In the genomic region with DNA sequence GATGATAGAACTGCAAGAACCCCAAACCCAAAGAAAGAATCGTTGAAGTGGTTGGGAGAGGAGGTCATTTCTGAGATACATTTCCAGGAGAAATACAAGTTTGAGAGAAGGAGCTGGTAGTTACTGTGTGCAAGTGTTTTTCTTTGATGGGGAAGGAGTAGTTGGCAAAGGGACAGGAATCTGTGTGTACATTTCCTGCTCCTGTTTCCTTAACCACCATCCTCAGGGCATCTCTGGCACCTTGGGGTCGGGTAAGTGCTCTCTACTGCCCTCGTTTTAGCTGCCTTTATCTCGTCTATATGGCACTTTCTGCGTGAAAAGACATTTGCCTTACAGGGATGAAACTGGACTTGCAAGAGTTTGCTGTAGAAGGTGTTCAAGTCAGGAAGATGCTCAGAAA, we compare ENCODE assay signal across 20 cellular contexts. TPM values are rescaled to one million over a fixed set of nuclear protein-coding genes. Genes with fewer than 3 reads are reported as not detected.
DNase-seq lines count a peak whose midpoint lies in the region; ATAC-seq, FAIRE-seq and TF ChIP-seq lines count a peak whose summit lies in the region.
"Had no signal": no experiment of that assay in that cellular context is flagged by ENCODE, and none has a peak within 500 bp of the region (broad histone marks: within the 10 kb centered on the region; RNA-seq: fewer than 3 reads in every experiment).

No MANE protein-coding gene starts in this region.

- H3T11ph ChIP-seq in H9 (ENCODE audit: low read length) = no peak overlapping the region

- TF ChIP-seq CTCF in CD4-positive, alpha-beta T cell (IDR thresholded peaks at IDR 0.05) = no peak
- TF ChIP-seq CTCF in omental fat pad (IDR thresholded peaks at IDR 0.05) (no peak), H9 (conservative IDR thresholded peaks at IDR 0.05) (no peak)

- H3K4ac ChIP-seq in H9 (ENCODE audit: low read depth, low read length) = no peak overlapping the region

- TF ChIP-seq POLR2A in GM12891 (IDR thresholded peaks at IDR 0.05; ENCODE audit: low read depth, low read length) = peak; percentile 58

- peaks cover 11% of the 10 kb centered on the region for H3K79me1 ChIP-seq in H9 (ENCODE audit: insufficient read depth, low read depth, low read length, poor library complexity, severe bottlenecking)

- H2AFZ ChIP-seq in H9 (ENCODE audit: low read length) = no peak overlapping the region

- intact Hi-C loops in CD4-positive, alpha-beta T cell (cut with DNase I, micrococcal nuclease) = loop anchor here in 1 of 2 experiments (5.0 kb wide), 1 partner anchor 102 kb away; no protein-coding TSS in a partner anchor

- H3K56ac ChIP-seq in H9 (ENCODE audit: insufficient read length, low read depth, low read length) = no peak overlapping the region

- no peak overlapping the region for H2AK5ac ChIP-seq in H9 (ENCODE audit: insufficient read length, low read length)

- WGBS in H9 (ENCODE audit: extremely low coverage, insufficient read length, low lambda C conversion rate) = no CpG with 5 or more reads among the region's 5 CpGs

- no peak overlapping the region for H4K5ac ChIP-seq in H9 (ENCODE audit: insufficient read length, low read depth, low read length)

- peaks cover 81% of the 10 kb centered on the region for H3K4me1 Mint-ChIP-seq in CD4-positive, alpha-beta T cell (ENCODE audit: low read depth)
- H3K4me1 Mint-ChIP-seq in activated naive CD8-positive, alpha-beta T cell (ENCODE audit: low read depth) = peaks cover 83% of the 10 kb centered on the region
- H3K4me1 Mint-ChIP-seq in natural killer cell treated with Interleukin-12 subunit alpha and Interleukin-12 subunit beta and Interleukin-15 and Interleukin-18, amount 100 ng/mL, for 72 hours (ENCODE audit: low read depth in 2 of 2) = peaks cover 63 to 77% of the 10 kb centered on the region in 2 donors
- H3K4me1 Mint-ChIP-seq in H9 = peaks cover 7 to 10% of the 10 kb centered on the region in 2 experiments

- no peak overlapping the region for H2BK120ac ChIP-seq in H9 (ENCODE audit: low read depth, low read length, poor library complexity, severe bottlenecking)

- no peak overlapping the region for H3K27ac ChIP-seq in CD4-positive, alpha-beta T cell (ENCODE audit: low read depth, low read length)
- no peak overlapping the region for H3K27ac ChIP-seq in H9 (ENCODE audit: insufficient read length, low read depth, low read length)
- H3K27ac ChIP-seq: cardiac muscle cell had no signal

- FAIRE-seq in GM12891 (lab: Jason Lieb, UNC) = no peak

- peaks cover 75% of the 10 kb centered on the region for H3K36me3 Mint-ChIP-seq in CD4-positive, alpha-beta T cell (ENCODE audit: low read depth)
- peaks cover 43% of the 10 kb centered on the region for H3K36me3 Mint-ChIP-seq in activated naive CD8-positive, alpha-beta T cell
- peaks cover 51% of the 10 kb centered on the region for H3K36me3 Mint-ChIP-seq in natural killer cell treated with Interleukin-12 subunit alpha and Interleukin-12 subunit beta and Interleukin-15 and Interleukin-18, amount 100 ng/mL, for 72 hours
- H3K36me3 Mint-ChIP-seq in H9 (ENCODE audit: insufficient read depth in 1 of 3, low read depth in 3 of 3) = peaks cover 55 to 80% (median 71%) of the 10 kb centered on the region in 3 experiments

- no peak for DNase-seq in CD4-positive, alpha-beta T cell
- DNase-seq in GM12891 (ENCODE audit: insufficient read length, low spot score) (no peak), omental fat pad (ENCODE audit: low spot score) (no peak), H9 (no peak), NCI-H128 (lab: John Stamatoyannopoulos, UW; ENCODE audit: unreplicated experiment) (no peak)
- DNase-seq in natural killer cell treated with Interleukin-12 subunit alpha and Interleukin-12 subunit beta and Interleukin-15 and Interleukin-18, amount 100 ng/mL, for 72 hours (ENCODE audit: low spot score) = no peak
- DNase-seq: activated CD8-positive, alpha-beta memory T cell treated with anti-CD3 and anti-CD28 coated beads for 24 hours; GDM1; left lung; MG63; NCI-H1436 treated with DMSO at 0.1 percent for 48 hours; NCI-H526 treated with DMSO at 0.1 percent for 48 hours; right cardiac atrium; SHP77 treated with DMSO at 0.1 percent for 48 hours had no signal

- peaks cover 2% of the 10 kb centered on the region; the same call in 1 of the 2 replicates for H3K79me2 ChIP-seq in H9 (ENCODE audit: insufficient read depth, low read length)

- CTCF ChIA-PET in CD4-positive, alpha-beta T cell (lab: Charles Lee) = interaction anchor here (1.6 to 1.7 kb wide), 3 partner anchors 8 to 40 kb away, joined by 3 to 4 read pairs (median 3); no protein-coding TSS in a partner anchor

- H3K27me3 ChIP-seq in CD4-positive, alpha-beta T cell (ENCODE audit: control insufficient read depth, insufficient read depth, low read length) = no peaks in the 10 kb centered on the region
- H3K27me3 ChIP-seq in H9 (ENCODE audit: insufficient read depth, low read length) = no peaks in the 10 kb centered on the region
- H3K27me3 ChIP-seq: cardiac muscle cell, esophagus muscularis mucosa, left lung, MG63 had no signal

- H3K18ac ChIP-seq in H9 (ENCODE audit: insufficient read length, low read depth, low read length) = no peak overlapping the region

- no peak overlapping the region for H2BK15ac ChIP-seq in H9 (ENCODE audit: low read depth, low read length)

- no peaks in the 10 kb centered on the region for H3K23me2 ChIP-seq in H9 (ENCODE audit: insufficient read length, low read depth, low read length, poor library complexity, severe bottlenecking)

- no peaks in the 10 kb centered on the region for H3K27me3 Mint-ChIP-seq in CD4-positive, alpha-beta T cell
- H3K27me3 Mint-ChIP-seq in activated naive CD8-positive, alpha-beta T cell = no peaks in the 10 kb centered on the region
- H3K27me3 Mint-ChIP-seq in natural killer cell treated with Interleukin-12 subunit alpha and Interleukin-12 subunit beta and Interleukin-15 and Interleukin-18, amount 100 ng/mL, for 72 hours = no peaks in the 10 kb centered on the region
- H3K27me3 Mint-ChIP-seq in H9 (ENCODE audit: low read depth) = no peaks in the 10 kb centered on the region
- H3K27me3 Mint-ChIP-seq: stimulated activated memory B cell treated with anti-CD40 and anti-IgM and Interleukin-4, amounts not matched to agents 10 μg/mL and 1 μg/mL and 100 μg/mL, for 72 hours had no signal

- H3K14ac ChIP-seq in H9 (ENCODE audit: insufficient read depth, low read length) = no peak overlapping the region

- H3K9ac ChIP-seq in H9 (ENCODE audit: extremely low read depth, insufficient read length, low read length) = no peak overlapping the region

- H4K91ac ChIP-seq in H9 (ENCODE audit: insufficient read length, low read depth, low read length) = no peak overlapping the region

- H2BK12ac ChIP-seq in H9 (ENCODE audit: insufficient read length, low read depth, low read length) = no peak overlapping the region

- H3K9me3 Mint-ChIP-seq in CD4-positive, alpha-beta T cell = peaks cover 5% of the 10 kb centered on the region
- peaks cover 3% of the 10 kb centered on the region for H3K9me3 Mint-ChIP-seq in activated naive CD8-positive, alpha-beta T cell (ENCODE audit: low read depth)
- peaks cover 3% of the 10 kb centered on the region for H3K9me3 Mint-ChIP-seq in natural killer cell treated with Interleukin-12 subunit alpha and Interleukin-12 subunit beta and Interleukin-15 and Interleukin-18, amount 100 ng/mL, for 72 hours
- peaks cover 12 to 13% of the 10 kb centered on the region in 2 experiments for H3K9me3 Mint-ChIP-seq in H9
- H3K9me3 Mint-ChIP-seq: stimulated activated memory B cell treated with anti-CD40 and anti-IgM and Interleukin-4, amounts not matched to agents 10 μg/mL and 1 μg/mL and 100 μg/mL, for 72 hours had no signal

- no peaks in the 10 kb centered on the region for H4K20me1 ChIP-seq in H9 (ENCODE audit: control insufficient read depth, insufficient read depth, insufficient read length)

- H3K9me3 ChIP-seq in CD4-positive, alpha-beta T cell (ENCODE audit: control insufficient read depth, low read length) = no peaks in the 10 kb centered on the region
- no peaks in the 10 kb centered on the region for H3K9me3 ChIP-seq in H9 (ENCODE audit: control insufficient read depth, low read depth, low read length)
- H3K9me3 ChIP-seq: left lung had no signal

- no peak overlapping the region for H2BK20ac ChIP-seq in H9 (ENCODE audit: low read depth, low read length, poor library complexity, severe bottlenecking)

- no peak overlapping the region for H3K23ac ChIP-seq in H9 (ENCODE audit: insufficient read length, low read depth, low read length)

- H3K27ac Mint-ChIP-seq in CD4-positive, alpha-beta T cell = peak overlapping the region; percentile 79
- peak overlapping the region; percentile 77 for H3K27ac Mint-ChIP-seq in activated naive CD8-positive, alpha-beta T cell
- peak overlapping the region; percentile 83 to 95 for H3K27ac Mint-ChIP-seq in natural killer cell treated with Interleukin-12 subunit alpha and Interleukin-12 subunit beta and Interleukin-15 and Interleukin-18, amount 100 ng/mL, for 72 hours
- H3K27ac Mint-ChIP-seq in H9 = no peak overlapping the region
- H3K27ac Mint-ChIP-seq: activated T-helper 2 cell treated with anti-CD3 and anti-CD28 coated beads, Interferon-gamma antibody, Interleukin-2, Interleukin-4, amounts not matched to agents 10 μg/mL and 5 μg/mL and 100 μg/mL, durations not matched to agents 14 hours and 24 hours and 36 hours; T-helper 2 cell treated with Interferon-gamma antibody and Interleukin-4, amounts not matched to agents 5 μg/mL and 100 μg/mL, for 36 hours had no signal

- no peak overlapping the region for H3K4me2 ChIP-seq in H9 (ENCODE audit: insufficient read depth, insufficient read length, low read length)

- POLR2A ChIA-PET in CD4-positive, alpha-beta T cell (lab: Charles Lee) = interaction anchor here (0.7 to 3.7 kb wide), 8 partner anchors 10 to 58 kb away, joined by 3 to 15 read pairs (median 10); no protein-coding TSS in a partner anchor

- H2BK5ac ChIP-seq in H9 (ENCODE audit: insufficient read length, low read length) = no peak overlapping the region

- no peak overlapping the region for H4K8ac ChIP-seq in H9 (replicated peaks; ENCODE audit: insufficient read length, low read depth, low read length)

- H3K4me3 Mint-ChIP-seq in CD4-positive, alpha-beta T cell = peak overlapping the region; percentile 40
- H3K4me3 Mint-ChIP-seq in activated naive CD8-positive, alpha-beta T cell = peak overlapping the region; percentile 9
- H3K4me3 Mint-ChIP-seq in natural killer cell treated with Interleukin-12 subunit alpha and Interleukin-12 subunit beta and Interleukin-15 and Interleukin-18, amount 100 ng/mL, for 72 hours = peak overlapping the region; percentile 24
- no peak overlapping the region for H3K4me3 Mint-ChIP-seq in H9
- H3K4me3 Mint-ChIP-seq: stimulated activated memory B cell treated with anti-CD40 and anti-IgM and Interleukin-4, amounts not matched to agents 10 μg/mL and 1 μg/mL and 100 μg/mL, for 72 hours; T-helper 2 cell treated with Interferon-gamma antibody and Interleukin-4, amounts not matched to agents 5 μg/mL and 100 μg/mL, for 36 hours had no signal

- H3K4me1 ChIP-seq in H9 (ENCODE audit: insufficient read depth, low read length) = no peaks in the 10 kb centered on the region

- ATAC-seq in CD4-positive, alpha-beta T cell (ENCODE audit: poor library complexity) = no peak
- ATAC-seq in natural killer cell treated with Interleukin-12 subunit alpha and Interleukin-12 subunit beta and Interleukin-15 and Interleukin-18, amount 100 ng/mL, for 72 hours = no peak
- no peak for ATAC-seq in omental fat pad (ENCODE audit: low FRiP score)
- ATAC-seq: left lung; stimulated activated memory B cell treated with anti-CD40 and anti-IgM and Interleukin-4, amounts not matched to agents 10 μg/mL and 1 μg/mL and 100 μg/mL, for 72 hours had no signal

RNA-seq across cellular contexts. Expression of a gene that starts 27.3 kb away (rescaled TPM):
- 10 to 100 TPM; 20.6 to 24.1 TPM for total RNA-seq in CD4-positive, alpha-beta T cell
- polyA plus RNA-seq in GM12891 (2012; ENCODE audit: low read depth, missing spikeins) = 12.0 TPM
- total RNA-seq in natural killer cell treated with Interleukin-12 subunit alpha and Interleukin-12 subunit beta and Interleukin-15 and Interleukin-18, amount 100 ng/mL, for 72 hours = 10 to 100 TPM; 36.0 to 40.1 TPM
- 10 to 100 TPM; 12.1 to 54.9 (median 29.9) TPM for total RNA-seq in omental fat pad
- 58.3 and 61.5 TPM in 2 replicates for total RNA-seq in H9 (2021)

Comparison
In these comparisons a context has a peak if more than half of its experiments do, and no peak if none do; other contexts are left out.
1. H3K27ac Mint-ChIP-seq: peak in CD4-positive, alpha-beta T cell (single experiment), activated naive CD8-positive, alpha-beta T cell (single experiment) and natural killer cell treated with Interleukin-12 subunit alpha and Interleukin-12 subunit beta and Interleukin-15 and Interleukin-18, amount 100 ng/mL, for 72 hours (2 of 2); none in H9 (0 of 3).
2. H3K4me3 Mint-ChIP-seq: peak in CD4-positive, alpha-beta T cell (single experiment), activated naive CD8-positive, alpha-beta T cell (single experiment) and natural killer cell treated with Interleukin-12 subunit alpha and Interleukin-12 subunit beta and Interleukin-15 and Interleukin-18, amount 100 ng/mL, for 72 hours (single experiment); none in H9 (0 of 2).